8 cellular contexts compared by ENCODE assay signal in genomic region chr12:120116443-120116791, GRCh38.
DNase-seq lines count a peak whose midpoint lies in the region; ATAC-seq and TF ChIP-seq lines count a peak whose summit lies in the region.

RAB35 (minus strand) TSS chr12:120116753; CDS start chr12:120116650, 103 bp downstream.

- no peaks in the 10 kb centered on the region for H4K20me1 ChIP-seq in MM.1S (ENCODE audit: insufficient read depth, low read length)

- H3K9me3 ChIP-seq in MM.1S (replicated peaks; ENCODE audit: insufficient read depth, low read length) (no peaks in the 10 kb centered on the region), muscle layer of colon (ENCODE audit: low read length) (no peaks in the 10 kb centered on the region)

- no peaks in the 10 kb centered on the region for H3K36me3 ChIP-seq in MM.1S (replicated peaks; ENCODE audit: insufficient read depth, low read length)
- peaks cover 3% of the 10 kb centered on the region for H3K36me3 ChIP-seq in muscle layer of colon (ENCODE audit: insufficient read depth, low read length)

- H3K4me2 ChIP-seq in MM.1S (ENCODE audit: low read depth, low read length), result peak within 1 kb of the TSS; percentile 84

- no peaks in the 10 kb centered on the region for H3K9me2 ChIP-seq in MM.1S (replicated peaks; ENCODE audit: insufficient read depth, low read length)

- peaks cover 56 to 72% of the 10 kb centered on the region in 2 donors for H3K4me1 Mint-ChIP-seq in effector memory CD8-positive, alpha-beta T cell (ENCODE audit: low read depth in 2 of 2)

- no peaks in the 10 kb centered on the region for H3K9me3 Mint-ChIP-seq in effector memory CD8-positive, alpha-beta T cell

- H3K4me1 ChIP-seq in MM.1S (ENCODE audit: low read length), result peaks cover 31% of the 10 kb centered on the region
- H3K4me1 ChIP-seq in muscle layer of colon (ENCODE audit: insufficient read depth, low read length), result peaks cover 41% of the 10 kb centered on the region

- peak within 1 kb of the TSS; percentile 78 to 80 for H3K4me3 Mint-ChIP-seq in effector memory CD8-positive, alpha-beta T cell

- H3K36me3 Mint-ChIP-seq in effector memory CD8-positive, alpha-beta T cell (ENCODE audit: insufficient read depth), result peaks cover 46% of the 10 kb centered on the region

- H3K27me3 ChIP-seq in MM.1S (replicated peaks; ENCODE audit: insufficient read depth, low read length), result no peaks in the 10 kb centered on the region
- H3K27me3 ChIP-seq in muscle layer of colon (ENCODE audit: control insufficient read depth in 1 of 2, insufficient read depth in 2 of 2, low read length in 2 of 2), result no peaks in the 10 kb centered on the region

- H3K79me2 ChIP-seq in MM.1S (ENCODE audit: low read length), result peaks cover 56% of the 10 kb centered on the region

- in situ Hi-C loops in GM13976 (cut with MboI; ENCODE audit: low sequenced_read_pairs, unreplicated experiment), result no loop called here

- peaks cover 30% of the 10 kb centered on the region for H3F3A ChIP-seq in MM.1S (ENCODE audit: insufficient read depth, low read length)

- H3K27ac ChIP-seq in MM.1S (ENCODE audit: low read length) (peak within 1 kb of the TSS; percentile 95), muscle layer of colon (ENCODE audit: low read depth, low read length) (peak within 1 kb of the TSS; percentile 68)

- peak; percentile 64 for DNase-seq in GM13976 (ENCODE audit: low spot score)
- no peak for DNase-seq in MM.1S
- DNase-seq in effector memory CD8-positive, alpha-beta T cell, result no peak
- DNase-seq in COR-L47 (lab: John Stamatoyannopoulos, UW), result no peak
- DNase-seq in ecto neural progenitor cell (ENCODE audit: low spot score), result no peak
- no peak for DNase-seq in stimulated activated CD4-positive, alpha-beta T cell treated with anti-CD3 and anti-CD28 coated beads, Interleukin-1b, Interleukin-23, amount 100 ng/mL, for 48 hours
- DNase-seq in activated gamma-delta T cell (lab: John Stamatoyannopoulos, UW), result no peak

- peak within 1 kb of the TSS; percentile 83 to 88 for H3K27ac Mint-ChIP-seq in effector memory CD8-positive, alpha-beta T cell

- ATAC-seq in effector memory CD8-positive, alpha-beta T cell (replicated peaks), result no peak

- no peak for TF ChIP-seq CTCF in GM13976 (IDR thresholded peaks at IDR 0.05; ENCODE audit: borderline replicate concordance, control extremely low read depth, extremely low read depth, insufficient read depth, missing control alignments)
- TF ChIP-seq CTCF in MM.1S (IDR thresholded peaks at IDR 0.05; ENCODE audit: low read length), result no peak

- H2AFZ ChIP-seq in MM.1S (ENCODE audit: low read length), result no peak within 1 kb of the TSS

- peak within 1 kb of the TSS; percentile 85 for H3K9ac ChIP-seq in MM.1S (ENCODE audit: low read length)
- peak within 1 kb of the TSS; percentile 69 for H3K9ac ChIP-seq in muscle layer of colon (ENCODE audit: low read length)

- H3K4me3 ChIP-seq in MM.1S (ENCODE audit: low read length), result peak within 1 kb of the TSS; percentile 83
- peak within 1 kb of the TSS; percentile 77 to 81 for H3K4me3 ChIP-seq in muscle layer of colon (ENCODE audit: low read depth in 1 of 2, low read length in 2 of 2)

- no peaks in the 10 kb centered on the region for H3K27me3 Mint-ChIP-seq in effector memory CD8-positive, alpha-beta T cell
